15 cellular contexts compared by ENCODE assay signal in genomic region chr13:50421457-50422130, GRCh38.
DNase-seq lines count a peak whose midpoint lies in the region; ATAC-seq and TF ChIP-seq lines count a peak whose summit lies in the region.
"Had no signal": no experiment of that assay in that cellular context is flagged by ENCODE, and none has a peak within 500 bp of the region (broad histone marks: within the 10 kb centered on the region; RNA-seq: fewer than 3 reads in every experiment).

No MANE protein-coding gene starts in this region.

- peak overlapping the region; percentile 58 for H3K27ac ChIP-seq in CD8-positive, alpha-beta memory T cell (ENCODE audit: low read depth, low read length)
- H3K27ac ChIP-seq in Karpas-422 (ENCODE audit: low read length) = peak overlapping the region; percentile 31
- H3K27ac ChIP-seq: suprapubic skin had no signal

- no peaks in the 10 kb centered on the region for H3K9me3 Mint-ChIP-seq in CD8-positive, alpha-beta memory T cell
- H3K9me3 Mint-ChIP-seq: activated naive CD4-positive, alpha-beta T cell treated with anti-CD3 and anti-CD28 coated beads, Interleukin-2, amount 50 U/mL, for 24 hours had no signal

- H3K36me3 Mint-ChIP-seq in CD8-positive, alpha-beta memory T cell = peaks cover 0 to 1% (median 0%) of the 10 kb centered on the region in 3 donors
- H3K36me3 Mint-ChIP-seq: activated naive CD4-positive, alpha-beta T cell treated with anti-CD3 and anti-CD28 coated beads, Interleukin-2, amount 50 U/mL, for 24 hours had no signal

- no peak overlapping the region for H3K9ac ChIP-seq in Karpas-422 (ENCODE audit: low read length)

- H3K27ac Mint-ChIP-seq in CD8-positive, alpha-beta memory T cell = peak overlapping the region; percentile 18 to 80 (median 70)
- H3K27ac Mint-ChIP-seq: activated naive CD4-positive, alpha-beta T cell treated with anti-CD3 and anti-CD28 coated beads, Interleukin-2, amount 50 U/mL, for 24 hours had no signal

- H3K27me3 Mint-ChIP-seq in CD8-positive, alpha-beta memory T cell = no peaks in the 10 kb centered on the region
- H3K27me3 Mint-ChIP-seq: activated naive CD4-positive, alpha-beta T cell treated with anti-CD3 and anti-CD28 coated beads, Interleukin-2, amount 50 U/mL, for 24 hours had no signal

- ATAC-seq in GM21390 (IDR thresholded peaks at IDR 0.05; ENCODE audit: unreplicated experiment) = no peak
- ATAC-seq in HG02981 (IDR thresholded peaks at IDR 0.05; ENCODE audit: unreplicated experiment) = no peak
- no peak for ATAC-seq in GM21447 (IDR thresholded peaks at IDR 0.05; ENCODE audit: unreplicated experiment)

- no peak for DNase-seq in CD8-positive, alpha-beta memory T cell
- DNase-seq in Karpas-422 (peak; percentile 54), amniotic epithelial cell (ENCODE audit: low read depth) (peak; percentile 22), kidney epithelial cell (ENCODE audit: low read depth) (peak; percentile 43), NCI-H510A (lab: John Stamatoyannopoulos, UW) (no peak)
- DNase-seq: activated CD4-positive, alpha-beta T cell treated with anti-CD3 and anti-CD28 coated beads for 1 hour; Caco-2; nucleus accumbens; SIG-M5; stimulated activated CD4-positive, alpha-beta T cell treated with anti-CD3 and anti-CD28 coated beads, Interleukin-4, amount 100 ng/mL, for 1 hour had no signal

- TF ChIP-seq CTCF in kidney epithelial cell (IDR thresholded peaks at IDR 0.05; ENCODE audit: insufficient read depth, low read length, poor library complexity, severe bottlenecking) = no peak

- peaks cover 14 to 32% (median 29%) of the 10 kb centered on the region in 3 donors for H3K4me1 Mint-ChIP-seq in CD8-positive, alpha-beta memory T cell

- no peak overlapping the region for H2AFZ ChIP-seq in Karpas-422 (ENCODE audit: low read length)

- H4K20me1 ChIP-seq in Karpas-422 (ENCODE audit: insufficient read depth, low read depth, low read length) = no peaks in the 10 kb centered on the region

- H3K36me3 ChIP-seq in CD8-positive, alpha-beta memory T cell (ENCODE audit: insufficient read depth, low read length) = no peaks in the 10 kb centered on the region
- H3K36me3 ChIP-seq in Karpas-422 (ENCODE audit: insufficient read depth, low read length) (no peaks in the 10 kb centered on the region), kidney epithelial cell (ENCODE audit: control insufficient read depth, insufficient read depth, low read length) (no peaks in the 10 kb centered on the region)
- H3K36me3 ChIP-seq: suprapubic skin had no signal

- H3K4me1 ChIP-seq in CD8-positive, alpha-beta memory T cell (ENCODE audit: insufficient read depth, low read length) = peaks cover 6% of the 10 kb centered on the region
- H3K4me1 ChIP-seq in Karpas-422 (ENCODE audit: low read length) = peaks cover 71% of the 10 kb centered on the region
- H3K4me1 ChIP-seq: Caco-2 had no signal

- no peaks in the 10 kb centered on the region for H3K9me3 ChIP-seq in CD8-positive, alpha-beta memory T cell (ENCODE audit: low read length)
- no peaks in the 10 kb centered on the region for H3K9me3 ChIP-seq in Karpas-422 (ENCODE audit: low read length)
- H3K9me3 ChIP-seq: Caco-2, suprapubic skin had no signal

- H3K9me2 ChIP-seq in Karpas-422 (replicated peaks; ENCODE audit: insufficient read depth, low read length) = no peaks in the 10 kb centered on the region

- CTCF ChIA-PET in CD8-positive, alpha-beta memory T cell (lab: Charles Lee) = interaction anchor here (1.2 kb wide), 1 partner anchor 49 kb away, joined by 3 read pairs; no protein-coding TSS in a partner anchor

- H3K79me2 ChIP-seq in Karpas-422 (ENCODE audit: low read length) = no peaks in the 10 kb centered on the region

- no peak overlapping the region for H3K4me2 ChIP-seq in Karpas-422 (ENCODE audit: low read depth, low read length, poor library complexity, severe bottlenecking)

- POLR2A ChIA-PET in CD8-positive, alpha-beta memory T cell (lab: Charles Lee) = no interaction called here

- H3K4me3 ChIP-seq in CD8-positive, alpha-beta memory T cell (ENCODE audit: low read length) = no peak overlapping the region
- H3K4me3 ChIP-seq in Karpas-422 (ENCODE audit: low read length) (no peak overlapping the region), kidney epithelial cell (ENCODE audit: low read depth, low read length) (no peak overlapping the region)
- H3K4me3 ChIP-seq: suprapubic skin had no signal

- peak overlapping the region in 5 of 7 donors; percentile 38 to 78 (median 51) for H3K4me3 Mint-ChIP-seq in CD8-positive, alpha-beta memory T cell
- H3K4me3 Mint-ChIP-seq: activated naive CD4-positive, alpha-beta T cell treated with anti-CD3 and anti-CD28 coated beads, Interleukin-2, amount 50 U/mL, for 24 hours had no signal

- H3K27me3 ChIP-seq in CD8-positive, alpha-beta memory T cell (ENCODE audit: insufficient read depth, low read length, poor library complexity, severe bottlenecking) = no peaks in the 10 kb centered on the region
- H3K27me3 ChIP-seq in Karpas-422 (ENCODE audit: low read length) = no peaks in the 10 kb centered on the region
- no peaks in the 10 kb centered on the region for H3K27me3 ChIP-seq in kidney epithelial cell (ENCODE audit: control insufficient read depth, insufficient read depth, low read length)
- H3K27me3 ChIP-seq: suprapubic skin had no signal

Comparison
In these comparisons a context has a peak if more than half of its experiments do, and no peak if none do; other contexts are left out.
1. DNase-seq: peak in Karpas-422 (single experiment), amniotic epithelial cell (single experiment) and kidney epithelial cell (single experiment); none in CD8-positive, alpha-beta memory T cell (0 of 5) and NCI-H510A (single experiment).